In the genomic region with DNA sequence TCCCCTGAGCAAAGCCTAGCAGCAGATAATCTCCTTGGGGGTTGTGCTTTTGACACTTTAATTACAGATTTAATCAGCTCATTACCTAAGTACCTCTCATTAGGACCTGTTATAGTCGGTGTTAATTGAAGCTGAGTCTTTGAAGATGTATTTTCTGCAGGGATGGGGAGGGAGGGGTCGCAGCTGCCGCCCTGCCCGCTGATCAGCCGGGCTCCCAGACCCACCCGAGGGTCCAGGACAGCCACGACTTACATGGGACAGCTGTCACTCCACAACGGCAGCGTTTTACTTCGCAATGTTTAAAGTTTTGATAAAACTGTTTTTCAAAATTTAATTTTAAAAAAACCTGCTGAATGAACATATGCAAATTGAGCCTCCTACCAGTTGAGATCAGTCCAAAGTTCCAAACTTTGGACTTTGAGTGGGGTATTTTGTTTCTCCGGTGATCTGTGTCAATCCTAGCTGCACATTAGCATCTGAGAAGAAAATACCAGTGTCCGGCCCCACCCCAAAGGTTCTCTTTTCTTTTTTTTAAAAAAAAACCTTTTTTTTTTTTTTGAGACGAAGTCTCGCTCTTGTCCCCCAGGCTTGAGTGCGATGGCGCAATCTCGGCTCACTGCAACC, we compare ENCODE assay signal across 22 cellular contexts.
DNase-seq lines count a peak whose midpoint lies in the region; ATAC-seq, FAIRE-seq and TF ChIP-seq lines count a peak whose summit lies in the region.
"Had no signal": no experiment of that assay in that cellular context is flagged by ENCODE, and none has a peak within 500 bp of the region (broad histone marks: within the 10 kb centered on the region; RNA-seq: fewer than 3 reads in every experiment).

No MANE protein-coding gene starts in this region.

- peaks cover 2% of the 10 kb centered on the region for H3K9me3 Mint-ChIP-seq in neural progenitor cell
- H3K9me3 Mint-ChIP-seq: CD8-positive, alpha-beta T cell had no signal

- H3K4me3 Mint-ChIP-seq in neural progenitor cell, result no peak overlapping the region
- H3K4me3 Mint-ChIP-seq: CD8-positive, alpha-beta T cell had no signal

- no peak for FAIRE-seq in kidney (lab: Jason Lieb, UNC)
- FAIRE-seq: K562 had no signal

- no peak for ATAC-seq in Right ventricle myocardium superior (ENCODE audit: poor library complexity)
- no peak for ATAC-seq in GM19452 (IDR thresholded peaks at IDR 0.05; ENCODE audit: unreplicated experiment)
- no peak for ATAC-seq in body of pancreas
- ATAC-seq: CD8-positive, alpha-beta T cell; K562 had no signal

- peak overlapping the region in 1 of 2 donors; percentile 0 for H3K4me3 ChIP-seq in kidney (ENCODE audit: low read length in 2 of 2)
- no peak overlapping the region for H3K4me3 ChIP-seq in neural progenitor cell
- H3K4me3 ChIP-seq in body of pancreas, result no peak overlapping the region
- H3K4me3 ChIP-seq: GM23248, K562, MG63, Peyer's patch had no signal

- no peaks in the 10 kb centered on the region for H4K20me1 ChIP-seq in neural progenitor cell (ENCODE audit: low read depth)

- H3K4me1 ChIP-seq in kidney (ENCODE audit: control insufficient read depth in 1 of 2, insufficient read depth in 1 of 2, low read depth in 1 of 2, low read length in 2 of 2) (peaks cover 2 to 5% of the 10 kb centered on the region in 2 donors), neural progenitor cell (peaks cover 13% of the 10 kb centered on the region), body of pancreas (no peaks in the 10 kb centered on the region)
- H3K4me1 ChIP-seq: Peyer's patch had no signal

- no peak overlapping the region for H3K27ac Mint-ChIP-seq in neural progenitor cell
- H3K27ac Mint-ChIP-seq: CD8-positive, alpha-beta T cell had no signal

- H3K27me3 Mint-ChIP-seq in neural progenitor cell (ENCODE audit: insufficient read depth, low read depth), result peaks cover 4% of the 10 kb centered on the region

- TF ChIP-seq CTCF in kidney (IDR thresholded peaks at IDR 0.05; ENCODE audit: borderline replicate concordance, extremely low read depth, insufficient read depth) (no peak), neural progenitor cell (IDR thresholded peaks at IDR 0.05) (no peak), body of pancreas (IDR thresholded peaks at IDR 0.05) (no peak)

- DNase-seq in Right ventricle myocardium superior, result peak; percentile 17
- no peak for DNase-seq in cardiac septum (ENCODE audit: low spot score)
- peak; percentile 41 for DNase-seq in kidney
- DNase-seq in neural progenitor cell (ENCODE audit: low spot score), result no peak
- no peak for DNase-seq in stimulated activated CD8-positive, alpha-beta memory T cell treated with anti-CD3 and anti-CD28 coated beads, Interleukin-4, amount 100 ng/mL, for 48 hours
- DNase-seq in body of pancreas, result no peak
- DNase-seq in SKM-1 treated with dmso at 0.1 percent for 144 hours (lab: John Stamatoyannopoulos, UW; ENCODE audit: unreplicated experiment), result no peak
- DNase-seq: 8988T; Calu3; CD8-positive, alpha-beta T cell; GDM1; HCEC 1CT; MG63; NCI-H1048; NCI-H1417 treated with DMSO at 0.1 percent for 48 hours; NCI-H2107; NCI-H446 treated with DMSO at 0.1 percent for 48 hours; NCI-H748 treated with DMSO at 0.1 percent for 48 hours had no signal

- H3K36me3 ChIP-seq in kidney (ENCODE audit: control insufficient read depth in 1 of 2, insufficient read depth in 2 of 2, low read length in 2 of 2), result no peaks in the 10 kb centered on the region
- no peaks in the 10 kb centered on the region for H3K36me3 ChIP-seq in neural progenitor cell
- H3K36me3 ChIP-seq in body of pancreas (replicated peaks in 1 of 2; ENCODE audit: insufficient read depth in 1 of 2, low read depth in 2 of 2), result no peaks in the 10 kb centered on the region
- H3K36me3 ChIP-seq: MG63, Peyer's patch had no signal

- H3F3A ChIP-seq in neural progenitor cell (ENCODE audit: low read depth), result no peaks in the 10 kb centered on the region

- peaks cover 25% of the 10 kb centered on the region for H3K4me1 Mint-ChIP-seq in neural progenitor cell

- no peaks in the 10 kb centered on the region for H3K9me3 ChIP-seq in kidney (ENCODE audit: control insufficient read depth in 1 of 2, low read length in 2 of 2)
- H3K9me3 ChIP-seq in neural progenitor cell (ENCODE audit: low read depth), result no peaks in the 10 kb centered on the region
- no peaks in the 10 kb centered on the region for H3K9me3 ChIP-seq in body of pancreas
- H3K9me3 ChIP-seq: MG63, Peyer's patch had no signal

- H3K27me3 ChIP-seq in neural progenitor cell (no peaks in the 10 kb centered on the region), body of pancreas (no peaks in the 10 kb centered on the region)
- H3K27me3 ChIP-seq: MG63, Peyer's patch had no signal

- WGBS in body of pancreas, 2 donors, result 66 to 70% methylated on average over 17 of the region's 17 CpGs

- H3K27ac ChIP-seq in kidney (ENCODE audit: low read depth in 2 of 2, low read length in 2 of 2) (peak overlapping the region; percentile 65), neural progenitor cell (no peak overlapping the region), body of pancreas (no peak overlapping the region)
- H3K27ac ChIP-seq: GM23248, Peyer's patch had no signal

- peak overlapping the region; percentile 27 for H3K4me2 ChIP-seq in neural progenitor cell

- no peak for TF ChIP-seq POLR2A in body of pancreas (IDR thresholded peaks at IDR 0.05)

- intact Hi-C loops in Right ventricle myocardium superior (cut with DNase I), result no loop called here
- intact Hi-C loops in cardiac septum (cut with DNase I), result no loop called here
- intact Hi-C loops in kidney (cut with DNase I), result no loop called here
- intact Hi-C loops in body of pancreas (cut with DNase I), result no loop called here

- H3K9ac ChIP-seq in kidney (ENCODE audit: low read length in 2 of 2) (no peak overlapping the region), neural progenitor cell (no peak overlapping the region)
- H3K9ac ChIP-seq: GM23248 had no signal

- H3K36me3 Mint-ChIP-seq in neural progenitor cell, result no peaks in the 10 kb centered on the region
- H3K36me3 Mint-ChIP-seq: CD8-positive, alpha-beta T cell had no signal

- H3K79me2 ChIP-seq in neural progenitor cell (ENCODE audit: low read depth), result no peaks in the 10 kb centered on the region

- H2AFZ ChIP-seq in neural progenitor cell (replicated peaks), result no peak overlapping the region
- H2AFZ ChIP-seq: GM23248 had no signal

Comparison
In these comparisons a context has a peak if more than half of its experiments do, and no peak if none do; other contexts are left out.
1. DNase-seq: peak in Right ventricle myocardium superior (single experiment) and kidney (single experiment); none in cardiac septum (single experiment), neural progenitor cell (single experiment), stimulated activated CD8-positive, alpha-beta memory T cell treated with anti-CD3 and anti-CD28 coated beads, Interleukin-4, amount 100 ng/mL, for 48 hours (single experiment), body of pancreas (0 of 4) and SKM-1 treated with dmso at 0.1 percent for 144 hours (single experiment).
2. H3K27ac ChIP-seq: peak in kidney (2 of 2); none in neural progenitor cell (single experiment) and body of pancreas (0 of 4).